8 cellular contexts compared by ENCODE assay signal in the genomic region with DNA sequence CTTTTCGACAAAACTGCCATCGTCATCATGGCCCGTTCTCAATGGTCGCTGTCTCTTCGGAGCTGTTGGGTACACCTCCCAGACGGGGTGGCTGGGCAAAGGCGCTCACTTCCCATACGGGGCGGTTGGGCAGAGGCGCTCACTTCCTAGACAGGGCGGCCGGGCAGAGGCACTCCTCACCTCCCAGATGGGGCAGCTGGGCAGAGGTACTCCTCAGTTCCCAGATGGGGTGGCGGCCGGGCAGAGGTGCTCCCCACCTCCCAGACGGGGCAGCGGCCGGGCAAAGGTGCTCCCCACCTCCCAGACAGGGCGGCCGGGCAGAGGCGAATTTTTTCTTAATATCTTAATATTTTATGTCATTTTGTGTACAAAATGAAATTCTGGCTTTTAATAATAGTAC.
"Had no signal": no experiment of that assay in that cellular context is flagged by ENCODE, and none has a peak within 500 bp of the region (broad histone marks: within the 10 kb centered on the region; RNA-seq: fewer than 3 reads in every experiment).

No MANE protein-coding gene starts in this region.

- ATAC-seq: GM23338, K562 had no signal

- H3K4me3 Mint-ChIP-seq: GM23338, H9 had no signal

- H3K27ac Mint-ChIP-seq: GM23338, H9 had no signal

- FAIRE-seq: H1, H54, HTR-8/SVneo, K562 had no signal

- DNase-seq: H9, HCEC 1CT, IMR-90 had no signal

- H3K4me3 ChIP-seq: GM23338, K562 had no signal
